In the genomic region with DNA sequence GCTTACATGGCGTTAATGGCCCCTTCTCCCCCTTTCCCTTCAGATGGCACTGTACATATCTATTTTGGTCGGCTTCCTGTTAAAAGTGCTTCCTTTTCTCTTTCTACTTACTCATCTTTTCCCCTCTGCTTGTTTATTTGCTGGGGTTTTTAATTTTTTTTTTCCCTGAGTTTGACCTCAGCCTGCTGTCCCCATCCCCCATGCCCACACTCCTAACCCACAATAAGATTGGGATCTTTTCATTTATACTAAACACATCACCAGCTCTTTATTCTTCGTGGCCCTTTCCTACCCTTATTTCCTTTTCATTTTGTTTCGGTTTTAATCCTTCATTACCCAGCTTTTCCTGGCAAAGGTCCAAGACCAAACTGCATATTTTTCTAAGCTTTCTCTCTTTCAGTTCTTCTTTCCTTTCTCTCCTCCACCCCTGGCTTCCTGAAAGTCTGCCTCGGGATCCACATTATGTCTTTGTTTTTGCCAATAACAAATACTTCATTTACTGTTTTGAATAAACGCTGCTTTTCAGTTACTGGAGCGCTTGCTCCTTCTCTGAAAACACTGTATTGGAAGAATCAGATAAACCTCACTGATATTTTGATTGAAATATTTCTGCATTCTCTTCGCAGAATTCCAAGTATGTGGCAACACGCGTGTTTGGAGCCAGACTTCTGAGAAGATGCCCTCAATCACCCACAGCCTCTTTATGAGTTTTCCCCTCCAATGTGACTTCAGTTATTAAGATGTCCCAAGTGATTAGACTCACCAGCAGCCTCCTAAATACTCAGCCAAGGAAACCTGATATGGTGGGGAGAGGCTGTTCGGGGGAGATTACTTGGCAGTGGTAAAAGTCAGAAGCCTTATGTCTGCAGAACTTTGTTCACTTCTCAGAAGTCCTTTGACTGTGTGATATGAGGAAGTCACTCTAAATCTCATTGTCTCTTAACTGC, we compare ENCODE assay signal across 1 cellular context.
TF ChIP-seq lines count a peak whose summit lies in the region.

No MANE protein-coding gene starts in this region.

TF ChIP-seq in K562, 482 proteins besides CTCF, POLR2A, EP300 and RAD21 (continued from another document):
- TF ChIP-seq, protein P1, sequence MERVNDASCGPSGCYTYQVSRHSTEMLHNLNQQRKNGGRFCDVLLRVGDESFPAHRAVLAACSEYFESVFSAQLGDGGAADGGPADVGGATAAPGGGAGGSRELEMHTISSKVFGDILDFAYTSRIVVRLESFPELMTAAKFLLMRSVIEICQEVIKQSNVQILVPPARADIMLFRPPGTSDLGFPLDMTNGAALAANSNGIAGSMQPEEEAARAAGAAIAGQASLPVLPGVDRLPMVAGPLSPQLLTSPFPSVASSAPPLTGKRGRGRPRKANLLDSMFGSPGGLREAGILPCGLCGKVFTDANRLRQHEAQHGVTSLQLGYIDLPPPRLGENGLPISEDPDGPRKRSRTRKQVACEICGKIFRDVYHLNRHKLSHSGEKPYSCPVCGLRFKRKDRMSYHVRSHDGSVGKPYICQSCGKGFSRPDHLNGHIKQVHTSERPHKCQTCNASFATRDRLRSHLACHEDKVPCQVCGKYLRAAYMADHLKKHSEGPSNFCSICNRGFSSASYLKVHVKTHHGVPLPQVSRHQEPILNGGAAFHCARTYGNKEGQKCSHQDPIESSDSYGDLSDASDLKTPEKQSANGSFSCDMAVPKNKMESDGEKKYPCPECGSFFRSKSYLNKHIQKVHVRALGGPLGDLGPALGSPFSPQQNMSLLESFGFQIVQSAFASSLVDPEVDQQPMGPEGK (CRISPR knock-in tag; IDR thresholded peaks at IDR 0.05; ENCODE audit: borderline replicate concordance): no peak
- TF ChIP-seq ZNF324 (CRISPR knock-in tag; IDR thresholded peaks at IDR 0.05) (no peak), SIN3B (IDR thresholded peaks at IDR 0.05; ENCODE audit: low read depth) (no peak), ATF6 (CRISPR knock-in tag; IDR thresholded peaks at IDR 0.05) (no peak), OTX1 (CRISPR knock-in tag; IDR thresholded peaks at IDR 0.05) (no peak), ARID1B (IDR thresholded peaks at IDR 0.05) (peak; percentile 90), SPI1 (IDR thresholded peaks at IDR 0.05; ENCODE audit: borderline replicate concordance, low read depth, low read length) (peak; percentile 67), GATA2 (CRISPR knock-in tag; IDR thresholded peaks at IDR 0.05) (peak; percentile 87), SIX5 (IDR thresholded peaks at IDR 0.05; ENCODE audit: borderline replicate concordance in 1 of 2, insufficient read depth in 1 of 2, low read depth in 1 of 2, low read length in 2 of 2) (no peak), CBX3 (IDR thresholded peaks at IDR 0.05; ENCODE audit: borderline replicate concordance in 1 of 2, low read length in 2 of 2) (no peak), PTBP1 (IDR thresholded peaks at IDR 0.05; ENCODE audit: low read depth, low read length) (no peak), SMARCB1 (IDR thresholded peaks at IDR 0.05; ENCODE audit: insufficient read length, low read depth) (no peak), FOXA1 (IDR thresholded peaks at IDR 0.05; ENCODE audit: borderline replicate concordance) (no peak), TCF7L2 (IDR thresholded peaks at IDR 0.05; ENCODE audit: low read depth, low read length) (no peak), ELK1 (CRISPR knock-in tag; IDR thresholded peaks at IDR 0.05) (no peak), NCOA2 (IDR thresholded peaks at IDR 0.05; ENCODE audit: partially characterized antibody in 2 of 2) (peak in 1 of 2 experiments; percentile 39), MCM7 (IDR thresholded peaks at IDR 0.05) (no peak), POLR2B (IDR thresholded peaks at IDR 0.05; ENCODE audit: low read depth, partially characterized antibody) (no peak), ETV1 (tag; conservative IDR thresholded peaks at IDR 0.05; ENCODE audit: low read depth) (0 out of 2 replicates have a peak, but pooled peaks have one; percentile 11), ZFP30 (CRISPR knock-in tag; IDR thresholded peaks at IDR 0.05; ENCODE audit: borderline replicate concordance) (no peak), NR4A1 (CRISPR knock-in tag; IDR thresholded peaks at IDR 0.05) (no peak), NR4A1 (tag; IDR thresholded peaks at IDR 0.05) (no peak), KDM1A (IDR thresholded peaks at IDR 0.05) (peak; percentile 38 to 46; a peak in 3 of 4 replicates), HMBOX1 (IDR thresholded peaks at IDR 0.05) (peak; percentile 69), HNRNPH1 (optimal IDR thresholded peaks at IDR 0.05; ENCODE audit: low read depth, low read length) (no peak), CHCHD3 (CRISPR knock-in tag; IDR thresholded peaks at IDR 0.05) (no peak), TAL1 (IDR thresholded peaks at IDR 0.05) (peak; percentile 75), ADNP (tag; IDR thresholded peaks at IDR 0.05) (no peak), PYGO2 (tag; IDR thresholded peaks at IDR 0.05) (no peak), CXXC5 (CRISPR knock-in tag; IDR thresholded peaks at IDR 0.05) (0 out of 2 replicates have a peak, but pooled peaks have one; percentile 30), DPF2 (IDR thresholded peaks at IDR 0.05) (peak; percentile 77), SMARCE1 (IDR thresholded peaks at IDR 0.05) (peak; percentile 52), SMARCA4 (IDR thresholded peaks at IDR 0.05) (peak; percentile 70), RNF2 (IDR thresholded peaks at IDR 0.05) (peak; percentile 26; the same call in 1 of the 2 replicates), POLR2AphosphoS5 (IDR thresholded peaks at IDR 0.05; ENCODE audit: control insufficient read depth, insufficient read depth, low read depth, low read length) (peak; percentile 84; the same call in 1 of the 2 replicates), FOXP1 (CRISPR knock-in tag; IDR thresholded peaks at IDR 0.05) (no peak), RBM25 (IDR thresholded peaks at IDR 0.05; ENCODE audit: low read depth, low read length, severe bottlenecking) (no peak), MTA2 (IDR thresholded peaks at IDR 0.05; ENCODE audit: low read depth) (peak; percentile 63), KHSRP (IDR thresholded peaks at IDR 0.05) (no peak), MEIS2 (IDR thresholded peaks at IDR 0.05; ENCODE audit: partially characterized antibody) (peak; percentile 41), SIN3A (IDR thresholded peaks at IDR 0.05; ENCODE audit: borderline replicate concordance in 2 of 2, control insufficient read depth in 1 of 2, low read depth in 2 of 2, low read length in 2 of 2) (no peak), MXI1 (IDR thresholded peaks at IDR 0.05; ENCODE audit: low read depth, low read length) (no peak), KLF1 (tag; IDR thresholded peaks at IDR 0.05) (no peak)
- TF ChIP-seq, protein P2, sequence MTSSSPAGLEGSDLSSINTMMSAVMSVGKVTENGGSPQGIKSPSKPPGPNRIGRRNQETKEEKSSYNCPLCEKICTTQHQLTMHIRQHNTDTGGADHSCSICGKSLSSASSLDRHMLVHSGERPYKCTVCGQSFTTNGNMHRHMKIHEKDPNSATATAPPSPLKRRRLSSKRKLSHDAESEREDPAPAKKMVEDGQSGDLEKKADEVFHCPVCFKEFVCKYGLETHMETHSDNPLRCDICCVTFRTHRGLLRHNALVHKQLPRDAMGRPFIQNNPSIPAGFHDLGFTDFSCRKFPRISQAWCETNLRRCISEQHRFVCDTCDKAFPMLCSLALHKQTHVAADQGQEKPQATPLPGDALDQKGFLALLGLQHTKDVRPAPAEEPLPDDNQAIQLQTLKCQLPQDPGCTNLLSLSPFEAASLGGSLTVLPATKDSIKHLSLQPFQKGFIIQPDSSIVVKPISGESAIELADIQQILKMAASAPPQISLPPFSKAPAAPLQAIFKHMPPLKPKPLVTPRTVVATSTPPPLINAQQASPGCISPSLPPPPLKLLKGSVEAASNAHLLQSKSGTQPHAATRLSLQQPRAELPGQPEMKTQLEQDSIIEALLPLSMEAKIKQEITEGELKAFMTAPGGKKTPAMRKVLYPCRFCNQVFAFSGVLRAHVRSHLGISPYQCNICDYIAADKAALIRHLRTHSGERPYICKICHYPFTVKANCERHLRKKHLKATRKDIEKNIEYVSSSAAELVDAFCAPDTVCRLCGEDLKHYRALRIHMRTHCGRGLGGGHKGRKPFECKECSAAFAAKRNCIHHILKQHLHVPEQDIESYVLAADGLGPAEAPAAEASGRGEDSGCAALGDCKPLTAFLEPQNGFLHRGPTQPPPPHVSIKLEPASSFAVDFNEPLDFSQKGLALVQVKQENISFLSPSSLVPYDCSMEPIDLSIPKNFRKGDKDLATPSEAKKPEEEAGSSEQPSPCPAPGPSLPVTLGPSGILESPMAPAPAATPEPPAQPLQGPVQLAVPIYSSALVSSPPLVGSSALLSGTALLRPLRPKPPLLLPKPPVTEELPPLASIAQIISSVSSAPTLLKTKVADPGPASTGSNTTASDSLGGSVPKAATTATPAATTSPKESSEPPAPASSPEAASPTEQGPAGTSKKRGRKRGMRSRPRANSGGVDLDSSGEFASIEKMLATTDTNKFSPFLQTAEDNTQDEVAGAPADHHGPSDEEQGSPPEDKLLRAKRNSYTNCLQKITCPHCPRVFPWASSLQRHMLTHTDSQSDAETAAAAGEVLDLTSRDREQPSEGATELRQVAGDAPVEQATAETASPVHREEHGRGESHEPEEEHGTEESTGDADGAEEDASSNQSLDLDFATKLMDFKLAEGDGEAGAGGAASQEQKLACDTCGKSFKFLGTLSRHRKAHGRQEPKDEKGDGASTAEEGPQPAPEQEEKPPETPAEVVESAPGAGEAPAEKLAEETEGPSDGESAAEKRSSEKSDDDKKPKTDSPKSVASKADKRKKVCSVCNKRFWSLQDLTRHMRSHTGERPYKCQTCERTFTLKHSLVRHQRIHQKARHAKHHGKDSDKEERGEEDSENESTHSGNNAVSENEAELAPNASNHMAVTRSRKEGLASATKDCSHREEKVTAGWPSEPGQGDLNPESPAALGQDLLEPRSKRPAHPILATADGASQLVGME (CRISPR knock-in tag; IDR thresholded peaks at IDR 0.05): no peak
- TF ChIP-seq, protein P3, sequence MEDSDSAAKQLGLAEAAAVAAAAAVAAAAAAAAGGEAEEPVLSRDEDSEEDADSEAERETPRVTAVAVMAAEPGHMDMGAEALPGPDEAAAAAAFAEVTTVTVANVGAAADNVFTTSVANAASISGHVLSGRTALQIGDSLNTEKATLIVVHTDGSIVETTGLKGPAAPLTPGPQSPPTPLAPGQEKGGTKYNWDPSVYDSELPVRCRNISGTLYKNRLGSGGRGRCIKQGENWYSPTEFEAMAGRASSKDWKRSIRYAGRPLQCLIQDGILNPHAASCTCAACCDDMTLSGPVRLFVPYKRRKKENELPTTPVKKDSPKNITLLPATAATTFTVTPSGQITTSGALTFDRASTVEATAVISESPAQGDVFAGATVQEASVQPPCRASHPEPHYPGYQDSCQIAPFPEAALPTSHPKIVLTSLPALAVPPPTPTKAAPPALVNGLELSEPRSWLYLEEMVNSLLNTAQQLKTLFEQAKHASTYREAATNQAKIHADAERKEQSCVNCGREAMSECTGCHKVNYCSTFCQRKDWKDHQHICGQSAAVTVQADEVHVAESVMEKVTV (CRISPR knock-in tag; IDR thresholded peaks at IDR 0.05): 0 out of 2 replicates have a peak, but pooled peaks have one; percentile 4
- TF ChIP-seq, protein P4, sequence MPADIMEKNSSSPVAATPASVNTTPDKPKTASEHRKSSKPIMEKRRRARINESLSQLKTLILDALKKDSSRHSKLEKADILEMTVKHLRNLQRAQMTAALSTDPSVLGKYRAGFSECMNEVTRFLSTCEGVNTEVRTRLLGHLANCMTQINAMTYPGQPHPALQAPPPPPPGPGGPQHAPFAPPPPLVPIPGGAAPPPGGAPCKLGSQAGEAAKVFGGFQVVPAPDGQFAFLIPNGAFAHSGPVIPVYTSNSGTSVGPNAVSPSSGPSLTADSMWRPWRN (IDR thresholded peaks at IDR 0.05; ENCODE audit: low read depth): peak; percentile 40; the same call in 1 of the 2 replicates
